ENCODE assay signal across 8 cellular contexts in the genomic region with DNA sequence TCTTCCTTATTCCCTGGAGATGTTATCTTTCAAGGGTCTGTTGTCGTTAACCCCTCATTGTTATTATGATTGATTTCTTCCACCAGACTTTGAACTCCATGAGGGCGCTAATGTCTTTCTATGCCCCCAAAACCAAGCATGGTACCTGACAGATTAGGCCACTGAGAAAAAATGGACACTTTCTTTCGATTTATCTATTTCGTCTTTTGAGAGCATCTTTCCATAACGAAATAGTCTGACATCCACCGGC. TPM values are rescaled to one million over a fixed set of nuclear protein-coding genes. Genes with fewer than 3 reads are reported as not detected.
DNase-seq lines count a peak whose midpoint lies in the region; ATAC-seq, FAIRE-seq and TF ChIP-seq lines count a peak whose summit lies in the region.

No MANE protein-coding gene starts in this region.

- H3K4me1 Mint-ChIP-seq in endodermal cell = peaks cover 13% of the 10 kb centered on the region

- H3K27ac ChIP-seq in DOHH2 (ENCODE audit: low read depth, low read length) (peak overlapping the region; percentile 39; the same call in 1 of the 2 replicates), OCI-LY1 (ENCODE audit: low read depth, low read length, poor library complexity, severe bottlenecking) (peak overlapping the region; percentile 65), endodermal cell (ENCODE audit: low read depth, low read length) (peak overlapping the region; percentile 86), pancreas (peak overlapping the region in 3 of 4 donors; percentile 59 to 84 (median 77))

- peak overlapping the region; percentile 97 for H3K27ac Mint-ChIP-seq in endodermal cell

- H3K36me3 ChIP-seq in DOHH2 (ENCODE audit: control insufficient read depth, low read length) = peaks cover 39% of the 10 kb centered on the region
- H3K36me3 ChIP-seq in OCI-LY1 (ENCODE audit: insufficient read depth, low read length) = peaks cover 27% of the 10 kb centered on the region
- H3K36me3 ChIP-seq in endodermal cell (ENCODE audit: control insufficient read depth, insufficient read depth, low read length) = peaks cover 28% of the 10 kb centered on the region
- peaks cover 0 to 26% (median 4%) of the 10 kb centered on the region in 3 donors for H3K36me3 ChIP-seq in pancreas
- H3K36me3 ChIP-seq in mucosa of descending colon (ENCODE audit: low read depth) = no peaks in the 10 kb centered on the region

- H3K27me3 Mint-ChIP-seq in endodermal cell (ENCODE audit: insufficient read depth) = no peaks in the 10 kb centered on the region

- H3K4me3 Mint-ChIP-seq in endodermal cell = peak overlapping the region; percentile 98

- H3K9ac ChIP-seq in OCI-LY1 (ENCODE audit: low read length) = peak overlapping the region; percentile 86
- H3K9ac ChIP-seq in endodermal cell (ENCODE audit: extremely low read depth, low read length, poor library complexity, severe bottlenecking) = peak overlapping the region; percentile 58

- no peaks in the 10 kb centered on the region for H3K9me2 ChIP-seq in DOHH2 (replicated peaks; ENCODE audit: control insufficient read depth, low read length)
- H3K9me2 ChIP-seq in OCI-LY1 (ENCODE audit: low read depth, low read length) = no peaks in the 10 kb centered on the region

- peak overlapping the region; percentile 75 for H3K4me2 ChIP-seq in DOHH2 (ENCODE audit: low read length)
- H3K4me2 ChIP-seq in OCI-LY1 (ENCODE audit: low read length) = peak overlapping the region; percentile 72

- H3K27me3 ChIP-seq in DOHH2 (ENCODE audit: control insufficient read depth, low read length) = no peaks in the 10 kb centered on the region
- H3K27me3 ChIP-seq in OCI-LY1 (ENCODE audit: insufficient read depth, low read length) = no peaks in the 10 kb centered on the region
- H3K27me3 ChIP-seq in endodermal cell (ENCODE audit: control insufficient read depth, insufficient read depth, low read length, poor library complexity, severe bottlenecking) = no peaks in the 10 kb centered on the region
- no peaks in the 10 kb centered on the region for H3K27me3 ChIP-seq in pancreas

- no peaks in the 10 kb centered on the region for H3K9me3 ChIP-seq in DOHH2 (ENCODE audit: control insufficient read depth, insufficient read depth, low read length)
- no peaks in the 10 kb centered on the region for H3K9me3 ChIP-seq in OCI-LY1 (ENCODE audit: low read length)
- no peaks in the 10 kb centered on the region for H3K9me3 ChIP-seq in endodermal cell (ENCODE audit: control insufficient read depth, low read length)
- no peaks in the 10 kb centered on the region for H3K9me3 ChIP-seq in pancreas
- no peaks in the 10 kb centered on the region for H3K9me3 ChIP-seq in mucosa of descending colon

- H3K4me3 ChIP-seq in DOHH2 (ENCODE audit: low read length) = peak overlapping the region; percentile 89
- peak overlapping the region; percentile 90 for H3K4me3 ChIP-seq in OCI-LY1 (ENCODE audit: low read depth, low read length, poor library complexity, severe bottlenecking)
- peak overlapping the region; percentile 98 for H3K4me3 ChIP-seq in endodermal cell (ENCODE audit: low read length)
- peak overlapping the region; percentile 54 to 80 (median 69) for H3K4me3 ChIP-seq in pancreas
- no peak overlapping the region for H3K4me3 ChIP-seq in mucosa of descending colon

- intact Hi-C loops in pancreas (cut with DNase I) (no loop called here), mucosa of descending colon (cut with DNase I, micrococcal nuclease) (no loop called here)

- peaks cover 15% of the 10 kb centered on the region for H3K36me3 Mint-ChIP-seq in endodermal cell (ENCODE audit: low read depth)

- H3F3A ChIP-seq in DOHH2 (ENCODE audit: control insufficient read depth, insufficient read depth) = peaks cover 9% of the 10 kb centered on the region; the same call in 1 of the 2 replicates
- no peaks in the 10 kb centered on the region for H3F3A ChIP-seq in OCI-LY1 (ENCODE audit: insufficient read depth, low read length)

- ATAC-seq in pancreas = no peak
- ATAC-seq in mucosa of descending colon = no peak
- no peak for ATAC-seq in GM21737 (IDR thresholded peaks at IDR 0.05; ENCODE audit: unreplicated experiment)
- ATAC-seq in HG02678 (IDR thresholded peaks at IDR 0.05; ENCODE audit: unreplicated experiment) = no peak

- 58 to 60% methylated on average over 5 to 6 of the region's 6 CpGs for WGBS in endodermal cell (ENCODE audit: insufficient coverage in 1 of 2, insufficient read length in 1 of 2), 2 experiments
- 19 to 24% methylated on average over 6 of the region's 6 CpGs for WGBS in pancreas, 2 donors

- H4K20me1 ChIP-seq in DOHH2 (ENCODE audit: control insufficient read depth, insufficient read depth, low read depth, low read length) (peaks cover 6% of the 10 kb centered on the region; the same call in 1 of the 2 replicates), OCI-LY1 (ENCODE audit: insufficient read depth, low read length) (no peaks in the 10 kb centered on the region)

- H3K4me1 ChIP-seq in DOHH2 (ENCODE audit: control insufficient read depth, low read length) = peaks cover 16% of the 10 kb centered on the region
- H3K4me1 ChIP-seq in OCI-LY1 (ENCODE audit: insufficient read depth, low read length, severe bottlenecking) = peaks cover 19% of the 10 kb centered on the region
- no peaks in the 10 kb centered on the region for H3K4me1 ChIP-seq in endodermal cell (ENCODE audit: control insufficient read depth, insufficient read depth, low read length)
- peaks cover 5 to 14% (median 10%) of the 10 kb centered on the region in 3 donors for H3K4me1 ChIP-seq in pancreas
- peaks cover 17% of the 10 kb centered on the region for H3K4me1 ChIP-seq in mucosa of descending colon (ENCODE audit: low read depth)

- H3K9me3 Mint-ChIP-seq in endodermal cell = no peaks in the 10 kb centered on the region

- FAIRE-seq in pancreas (lab: Jason Lieb, UNC) = no peak

- H3K79me2 ChIP-seq in DOHH2 (ENCODE audit: control insufficient read depth, low read length) (peaks cover 39% of the 10 kb centered on the region), OCI-LY1 (ENCODE audit: insufficient read depth, low read length) (peaks cover 20% of the 10 kb centered on the region)

- DNase-seq in endodermal cell = no peak
- DNase-seq in pancreas = no peak
- DNase-seq in mucosa of descending colon = no peak
- no peak for DNase-seq in AG08396 (ENCODE audit: low spot score)

- TF ChIP-seq CTCF in DOHH2 (IDR thresholded peaks at IDR 0.05; ENCODE audit: low read depth, low read length, poor library complexity, severe bottlenecking) (no peak), OCI-LY1 (IDR thresholded peaks at IDR 0.05; ENCODE audit: low read length) (no peak), endodermal cell (conservative IDR thresholded peaks at IDR 0.05) (no peak), pancreas (IDR thresholded peaks at IDR 0.05) (no peak), mucosa of descending colon (IDR thresholded peaks at IDR 0.05) (no peak)

- 0 out of 2 replicates have a peak overlapping the region, but pooled peaks have one; percentile 17 for H2AFZ ChIP-seq in OCI-LY1 (ENCODE audit: low read length)

RNA-seq across cellular contexts. Expression of a gene that starts 0.6 kb away (rescaled TPM):
- 100 to 1,000 TPM; 171 to 214 TPM for total RNA-seq in endodermal cell
- polyA plus RNA-seq in endodermal cell (2013, experiment 1 of 2) = 208 TPM
- polyA plus RNA-seq in endodermal cell (2013, experiment 2 of 2) = 206 TPM
- total RNA-seq in pancreas = 10 to 100 TPM; 26.7 to 66.8 (median 46.1) TPM
- 100 to 1,000 TPM in 1 of 2 donors, 10 to 100 TPM in 1; 92.2 to 115 TPM for polyA plus RNA-seq in pancreas
- 100 to 1,000 TPM in 2 of 3 donors, 10 to 100 TPM in 1; 94.3 to 116 (median 101) TPM for total RNA-seq in mucosa of descending colon

RNA-seq across cellular contexts. Expression of a gene that starts 21.2 kb away (rescaled TPM):
- total RNA-seq in endodermal cell = 100 to 1,000 TPM in 1 of 2 donors, 10 to 100 TPM in 1; 91.3 to 116 TPM
- polyA plus RNA-seq in endodermal cell (2013, experiment 1 of 2) = 122 TPM
- polyA plus RNA-seq in endodermal cell (2013, experiment 2 of 2) = 115 TPM
- total RNA-seq in pancreas = 10 to 100 TPM; 33.1 to 58.0 (median 46.5) TPM
- polyA plus RNA-seq in pancreas = 10 to 100 TPM; 31.4 to 48.9 TPM
- 10 to 100 TPM; 71.6 to 82.1 (median 76.3) TPM for total RNA-seq in mucosa of descending colon
